ENCODE assay signal across 8 cellular contexts in the genomic region with DNA sequence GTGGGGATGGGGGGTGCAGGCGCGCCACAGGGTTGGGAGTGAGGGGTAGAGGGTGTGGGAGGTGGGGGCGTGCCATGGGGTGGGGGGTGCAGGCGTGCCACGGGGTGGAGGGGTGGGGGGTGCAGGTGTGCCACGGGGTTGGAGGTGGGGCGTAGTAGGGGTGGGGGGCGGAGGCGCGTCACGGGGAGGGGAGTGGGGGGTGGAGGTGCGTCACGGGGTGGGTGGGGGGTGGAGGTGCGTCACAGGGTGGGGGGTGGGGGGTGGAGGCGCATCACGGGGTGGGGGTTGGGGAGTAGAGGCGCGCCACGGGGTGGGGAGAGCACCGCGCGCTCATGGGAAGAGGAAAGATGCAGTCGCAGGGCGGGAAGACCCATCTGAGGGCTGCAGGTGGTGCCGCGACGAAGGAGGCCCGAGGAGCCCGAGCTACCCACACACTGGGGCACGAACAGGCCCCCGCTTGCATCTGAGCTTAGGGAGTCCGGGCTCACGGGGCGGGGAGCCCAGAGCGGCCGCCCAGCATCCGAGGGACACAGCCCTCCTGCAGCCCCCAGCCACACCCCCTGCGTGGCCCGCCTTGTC. TPM values are rescaled to one million over a fixed set of nuclear protein-coding genes. Genes with fewer than 3 reads are reported as not detected.
DNase-seq lines count a peak whose midpoint lies in the region; ATAC-seq and TF ChIP-seq lines count a peak whose summit lies in the region.

No MANE protein-coding gene starts in this region.

- no peaks in the 10 kb centered on the region for H3K9me3 ChIP-seq in BLaER1 treated with 17β-estradiol and CSF1 and Interleukin-3, amounts not matched to agents 10 nM and 100 nM (replicated peaks in 1 of 11)
- H3K9me3 ChIP-seq in hepatocyte (ENCODE audit: low read depth) (no peaks in the 10 kb centered on the region), transverse colon (no peaks in the 10 kb centered on the region), uterus (no peaks in the 10 kb centered on the region)

- no peaks in the 10 kb centered on the region for H3K27me3 Mint-ChIP-seq in activated CD4-positive, alpha-beta T cell treated with anti-CD3 and anti-CD28 coated beads, Interleukin-2, amount 10 ng/mL, durations not matched to agents 7 days and 5 days
- peaks cover 5% of the 10 kb centered on the region for H3K27me3 Mint-ChIP-seq in glutamatergic neuron (ENCODE audit: unreplicated experiment)

- intact Hi-C loops in transverse colon (cut with DNase I; ENCODE audit: low total_unique reads) (no loop called here), uterus (cut with DNase I; ENCODE audit: low total_unique reads) (no loop called here)

- H3K4me1 ChIP-seq in BLaER1 treated with 17β-estradiol and CSF1 and Interleukin-3, amounts not matched to agents 10 nM and 100 nM: peaks cover 17 to 68% (median 43%) of the 10 kb centered on the region in 10 experiments
- H3K4me1 ChIP-seq in hepatocyte (ENCODE audit: insufficient read depth) (peaks cover 4% of the 10 kb centered on the region), transverse colon (peaks cover 0 to 14% (median 10%) of the 10 kb centered on the region in 4 donors), uterus (no peaks in the 10 kb centered on the region)

- no peaks in the 10 kb centered on the region for H3K36me3 ChIP-seq in BLaER1 treated with 17β-estradiol and CSF1 and Interleukin-3, amounts not matched to agents 10 nM and 100 nM
- H3K36me3 ChIP-seq in hepatocyte (replicated peaks; ENCODE audit: insufficient read depth, low read depth) (no peaks in the 10 kb centered on the region), transverse colon (no peaks in the 10 kb centered on the region), uterus (no peaks in the 10 kb centered on the region)

- H3K4me2 ChIP-seq in BLaER1 treated with 17β-estradiol and CSF1 and Interleukin-3, amounts not matched to agents 10 nM and 100 nM: peak overlapping the region; percentile 81 to 98 (median 95)
- peak overlapping the region; percentile 74 for H3K4me2 ChIP-seq in hepatocyte

- peak overlapping the region; percentile 2 to 56 (median 38); a peak in 13 of 22 replicates for H3K9ac ChIP-seq in BLaER1 treated with 17β-estradiol and CSF1 and Interleukin-3, amounts not matched to agents 10 nM and 100 nM

- peak overlapping the region; percentile 64 for H3K4me3 Mint-ChIP-seq in activated CD4-positive, alpha-beta T cell treated with anti-CD3 and anti-CD28 coated beads, Interleukin-2, amount 10 ng/mL, durations not matched to agents 7 days and 5 days
- H3K4me3 Mint-ChIP-seq in glutamatergic neuron (ENCODE audit: unreplicated experiment): no peak overlapping the region

- POLR2A ChIA-PET in activated CD4-positive, alpha-beta T cell treated with anti-CD3 and anti-CD28 coated beads, Interleukin-2, amount 10 ng/mL, durations not matched to agents 7 days and 5 days (lab: Charles Lee): no interaction called here

- peaks cover 0 to 22% (median 0%) of the 10 kb centered on the region in 11 experiments; a peak in 5 of 22 replicates for H4K20me1 ChIP-seq in BLaER1 treated with 17β-estradiol and CSF1 and Interleukin-3, amounts not matched to agents 10 nM and 100 nM
- no peaks in the 10 kb centered on the region for H4K20me1 ChIP-seq in hepatocyte (ENCODE audit: insufficient read depth, poor library complexity, severe bottlenecking)

- no peak for DNase-seq in activated CD4-positive, alpha-beta T cell treated with anti-CD3 and anti-CD28 coated beads, Interleukin-2, amount 10 ng/mL, durations not matched to agents 7 days and 5 days
- no peak for DNase-seq in hepatocyte (ENCODE audit: low spot score)
- no peak for DNase-seq in transverse colon
- DNase-seq in uterus: no peak
- DNase-seq in glutamatergic neuron: no peak
- DNase-seq in GF-D8 (lab: John Stamatoyannopoulos, UW): no peak

- TF ChIP-seq CTCF in hepatocyte (IDR thresholded peaks at IDR 0.05; ENCODE audit: poor library complexity): no peak
- no peak for TF ChIP-seq CTCF in transverse colon (IDR thresholded peaks at IDR 0.05)
- no peak for TF ChIP-seq CTCF in uterus (IDR thresholded peaks at IDR 0.05)
- TF ChIP-seq CTCF in glutamatergic neuron (IDR thresholded peaks at IDR 0.05; ENCODE audit: partially characterized antibody, unreplicated experiment): no peak

- TF ChIP-seq POLR2A in transverse colon (IDR thresholded peaks at IDR 0.05) (no peak), uterus (IDR thresholded peaks at IDR 0.05) (no peak)

- no peaks in the 10 kb centered on the region for H3K9me2 ChIP-seq in hepatocyte (replicated peaks; ENCODE audit: insufficient read depth)

- no peak overlapping the region for H3K27ac ChIP-seq in BLaER1 treated with 17β-estradiol and CSF1 and Interleukin-3, amounts not matched to agents 10 nM and 100 nM
- H3K27ac ChIP-seq in hepatocyte: no peak overlapping the region
- peak overlapping the region in 1 of 4 donors; percentile 2 for H3K27ac ChIP-seq in transverse colon
- no peak overlapping the region for H3K27ac ChIP-seq in uterus

- in situ Hi-C loops in transverse colon (cut with MboI; ENCODE audit: low pct_ligation_motif_present in 1 of 4, low pct_unique_long_range_greater_than_20kb in 1 of 4, low sequenced_read_pairs in 3 of 4): no loop called here

- TF ChIP-seq EP300 in transverse colon (IDR thresholded peaks at IDR 0.05; ENCODE audit: low read depth): no peak

- peak overlapping the region; percentile 83 for H3K27ac Mint-ChIP-seq in activated CD4-positive, alpha-beta T cell treated with anti-CD3 and anti-CD28 coated beads, Interleukin-2, amount 10 ng/mL, durations not matched to agents 7 days and 5 days
- H3K27ac Mint-ChIP-seq in glutamatergic neuron (ENCODE audit: unreplicated experiment): no peak overlapping the region

- H3K79me2 ChIP-seq in hepatocyte: no peaks in the 10 kb centered on the region

- peaks cover 17 to 35% (median 24%) of the 10 kb centered on the region in 11 experiments for H3K27me3 ChIP-seq in BLaER1 treated with 17β-estradiol and CSF1 and Interleukin-3, amounts not matched to agents 10 nM and 100 nM
- H3K27me3 ChIP-seq in hepatocyte (peaks cover 33% of the 10 kb centered on the region), transverse colon (peaks cover 15% of the 10 kb centered on the region), uterus (no peaks in the 10 kb centered on the region)

- H3K9me3 Mint-ChIP-seq in activated CD4-positive, alpha-beta T cell treated with anti-CD3 and anti-CD28 coated beads, Interleukin-2, amount 10 ng/mL, durations not matched to agents 7 days and 5 days: no peaks in the 10 kb centered on the region
- peaks cover 5% of the 10 kb centered on the region for H3K9me3 Mint-ChIP-seq in glutamatergic neuron (ENCODE audit: unreplicated experiment)

- H2AFZ ChIP-seq in hepatocyte: no peak overlapping the region

- no peaks in the 10 kb centered on the region for H3K36me3 Mint-ChIP-seq in activated CD4-positive, alpha-beta T cell treated with anti-CD3 and anti-CD28 coated beads, Interleukin-2, amount 10 ng/mL, durations not matched to agents 7 days and 5 days (ENCODE audit: low read depth)
- H3K36me3 Mint-ChIP-seq in glutamatergic neuron (ENCODE audit: unreplicated experiment): no peaks in the 10 kb centered on the region

- CTCF ChIA-PET in activated CD4-positive, alpha-beta T cell treated with anti-CD3 and anti-CD28 coated beads, Interleukin-2, amount 10 ng/mL, durations not matched to agents 7 days and 5 days (lab: Charles Lee): no interaction called here

- peak overlapping the region; percentile 44 to 60 (median 52) for H3K4me3 ChIP-seq in BLaER1 treated with 17β-estradiol and CSF1 and Interleukin-3, amounts not matched to agents 10 nM and 100 nM
- H3K4me3 ChIP-seq in hepatocyte: no peak overlapping the region
- H3K4me3 ChIP-seq in transverse colon: peak overlapping the region; percentile 1 to 38 (median 16)
- peak overlapping the region in 1 of 2 donors; percentile 7 for H3K4me3 ChIP-seq in uterus

- ATAC-seq in GM21619 (IDR thresholded peaks at IDR 0.05; ENCODE audit: unreplicated experiment): peak; percentile 4

- peaks cover 28% of the 10 kb centered on the region for H3K4me1 Mint-ChIP-seq in activated CD4-positive, alpha-beta T cell treated with anti-CD3 and anti-CD28 coated beads, Interleukin-2, amount 10 ng/mL, durations not matched to agents 7 days and 5 days
- H3K4me1 Mint-ChIP-seq in glutamatergic neuron (ENCODE audit: low read depth, unreplicated experiment): no peaks in the 10 kb centered on the region

- 10% methylated on average over 2 of the region's 39 CpGs for WGBS in hepatocyte (ENCODE audit: low lambda C conversion rate, missing lambda C conversion rate)
- WGBS in transverse colon (ENCODE audit: low coverage in 1 of 2), 2 donors: 15% methylated on average over 27 of the region's 39 CpGs; no CpG with 5 or more reads in 1 of the 2 donors

RNA-seq across cellular contexts. Expression of a gene that starts 37.5 kb away (rescaled TPM):
- total RNA-seq in activated CD4-positive, alpha-beta T cell treated with anti-CD3 and anti-CD28 coated beads, Interleukin-2, amount 10 ng/mL, durations not matched to agents 7 days and 5 days: 1 to 10 TPM; 6.1 to 8.6 TPM
- total RNA-seq in hepatocyte (3.5 and 6.5 TPM in 2 replicates), transverse colon (10 to 100 TPM in 3 of 4 donors, 1 to 10 TPM in 1; 8.2 to 65.5 (median 30.0) TPM), uterus (10 to 100 TPM; 18.5 to 87.1 (median 21.9) TPM), glutamatergic neuron (ENCODE audit: unreplicated experiment) (2.8 TPM)
- 3.7 and 4.6 TPM in 2 replicates for polyA plus RNA-seq in hepatocyte
